17 cellular contexts compared by ENCODE assay signal in the genomic region with DNA sequence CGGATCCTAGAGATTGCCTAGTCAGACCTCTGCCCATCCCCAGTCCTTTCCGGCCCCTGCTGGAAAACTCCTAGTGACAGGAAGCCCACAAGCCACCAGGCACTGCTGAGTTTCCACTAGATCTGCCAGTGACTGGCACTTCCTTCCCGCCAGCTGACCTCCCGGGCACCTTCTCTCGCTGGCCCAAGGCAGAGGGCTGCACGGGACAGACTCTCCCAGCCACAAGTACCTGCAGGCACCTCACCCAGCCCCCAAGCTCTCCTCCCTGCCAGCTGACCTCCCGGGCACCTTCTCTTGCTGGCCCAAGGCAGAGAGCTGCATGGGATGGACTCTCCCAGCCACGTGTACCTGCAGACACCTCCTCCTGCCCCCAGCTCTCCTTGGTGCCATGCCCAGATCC.
A peak's percentile ranks its signal among the peaks of the same experiment; 100 is the strongest.
DNase-seq lines count a peak whose midpoint lies in the region; ATAC-seq and FAIRE-seq lines count a peak whose summit lies in the region.
"Had no signal": no experiment of that assay in that cellular context is flagged by ENCODE, and none has a peak within 500 bp of the region (broad histone marks: within the 10 kb centered on the region; RNA-seq: fewer than 3 reads in every experiment).

No MANE protein-coding gene starts in this region.

- no peak for FAIRE-seq in HTR-8/SVneo (lab: Jason Lieb, UNC)
- FAIRE-seq: bronchial epithelial cell had no signal

- H4K20me1 ChIP-seq in BLaER1, result peaks cover 32% of the 10 kb centered on the region; the same call in 1 of the 2 replicates

- H3K9me3 Mint-ChIP-seq in naive thymus-derived CD8-positive, alpha-beta T cell, result peaks cover 0 to 10% (median 0%) of the 10 kb centered on the region in 9 donors
- H3K9me3 Mint-ChIP-seq: activated B cell treated with CpG ODN at 0.5 μM for 24 hours; CD4-positive, alpha-beta memory T cell had no signal

- H3K4me3 Mint-ChIP-seq in naive thymus-derived CD8-positive, alpha-beta T cell, result no peak overlapping the region
- H3K4me3 Mint-ChIP-seq: activated B cell treated with CpG ODN at 0.5 μM for 24 hours; CD4-positive, alpha-beta memory T cell; T-helper 17 cell had no signal

- H3K4me3 ChIP-seq in BLaER1 (no peak overlapping the region), right cardiac atrium (ENCODE audit: low read length) (no peak overlapping the region)

- intact Hi-C loops in right cardiac atrium (cut with DNase I) (no loop called here), posterior cingulate gyrus (cut with DNase I) (no loop called here)

- no peak overlapping the region for H3K9ac ChIP-seq in BLaER1
- H3K9ac ChIP-seq: parathyroid adenoma had no signal

- ATAC-seq in right cardiac atrium, result peak; percentile 38 to 39
- ATAC-seq in naive thymus-derived CD8-positive, alpha-beta T cell, result no peak
- ATAC-seq: esophagus mucosa, T-helper 17 cell had no signal

- POLR2A ChIA-PET in naive thymus-derived CD8-positive, alpha-beta T cell (lab: Charles Lee), result no interaction called here

- peak; percentile 39 for DNase-seq in M059J (ENCODE audit: low read depth)
- DNase-seq in right cardiac atrium, result peak in 2 of 3 donors; percentile 18 to 33
- DNase-seq in posterior cingulate gyrus, result peak in 6 of 10 donors; percentile 1 to 63 (median 22)
- DNase-seq in naive thymus-derived CD8-positive, alpha-beta T cell, result no peak
- DNase-seq in NCI-H524 (lab: John Stamatoyannopoulos, UW), result no peak
- no peak for DNase-seq in HTR-8/SVneo (ENCODE audit: insufficient read length, low spot score)
- no peak for DNase-seq in middle frontal gyrus (ENCODE audit: extremely low spot score, low spot score)
- DNase-seq: activated B cell treated with CpG ODN at 0.5 μM for 24 hours; CD4-positive, alpha-beta memory T cell; NCI-H1417 treated with DMSO at 0.1 percent for 48 hours; SIG-M5; substantia nigra had no signal

- H3K27ac ChIP-seq in BLaER1, result peak overlapping the region; percentile 29; the same call in 1 of the 2 replicates
- H3K27ac ChIP-seq in right cardiac atrium (ENCODE audit: low read length), result no peak overlapping the region
- H3K27ac ChIP-seq: parathyroid adenoma had no signal

- H3K9me3 ChIP-seq in BLaER1, result no peaks in the 10 kb centered on the region
- H3K9me3 ChIP-seq in right cardiac atrium (ENCODE audit: control insufficient read depth, low read length), result no peaks in the 10 kb centered on the region

- no peaks in the 10 kb centered on the region for H3K27me3 Mint-ChIP-seq in naive thymus-derived CD8-positive, alpha-beta T cell
- H3K27me3 Mint-ChIP-seq: activated B cell treated with CpG ODN at 0.5 μM for 24 hours; CD4-positive, alpha-beta memory T cell; T-helper 17 cell had no signal

- H3K4me1 Mint-ChIP-seq in naive thymus-derived CD8-positive, alpha-beta T cell, result peaks cover 0 to 10% (median 0%) of the 10 kb centered on the region in 4 donors
- H3K4me1 Mint-ChIP-seq: activated B cell treated with CpG ODN at 0.5 μM for 24 hours had no signal

- H3K27me3 ChIP-seq in BLaER1, result no peaks in the 10 kb centered on the region
- H3K27me3 ChIP-seq in right cardiac atrium (ENCODE audit: control insufficient read depth, insufficient read depth), result no peaks in the 10 kb centered on the region

- peaks cover 28% of the 10 kb centered on the region; the same call in 1 of the 2 replicates for H3K36me3 ChIP-seq in BLaER1

- H3K4me1 ChIP-seq in BLaER1 (peaks cover 21% of the 10 kb centered on the region), right cardiac atrium (ENCODE audit: control insufficient read depth, insufficient read depth, low read length) (no peaks in the 10 kb centered on the region)
- H3K4me1 ChIP-seq: parathyroid adenoma had no signal

- H3K4me2 ChIP-seq in BLaER1, result peak overlapping the region; percentile 1

- H3K36me3 Mint-ChIP-seq in naive thymus-derived CD8-positive, alpha-beta T cell, result no peaks in the 10 kb centered on the region
- H3K36me3 Mint-ChIP-seq: CD4-positive, alpha-beta memory T cell had no signal

- peak overlapping the region in 1 of 10 donors; percentile 79 for H3K27ac Mint-ChIP-seq in naive thymus-derived CD8-positive, alpha-beta T cell
- H3K27ac Mint-ChIP-seq: activated B cell treated with CpG ODN at 0.5 μM for 24 hours, T-helper 17 cell had no signal

- 61% methylated on average over 8 of the region's 8 CpGs for WGBS in right cardiac atrium

Comparison
In these comparisons a context has a peak if more than half of its experiments do, and no peak if none do; other contexts are left out.
1. DNase-seq: peak in M059J (single experiment), right cardiac atrium (2 of 3) and posterior cingulate gyrus (6 of 10); none in naive thymus-derived CD8-positive, alpha-beta T cell (0 of 10), NCI-H524 (0 of 2), HTR-8/SVneo (single experiment) and middle frontal gyrus (single experiment).
2. ATAC-seq: peak in right cardiac atrium (2 of 2); none in naive thymus-derived CD8-positive, alpha-beta T cell (0 of 2).